ENCODE assay signal across 25 cellular contexts in genomic region chr1:226571901-226572300, GRCh38.
"Had no signal": no experiment of that assay in that cellular context is flagged by ENCODE, and none has a peak within 500 bp of the region (broad histone marks: within the 10 kb centered on the region; RNA-seq: fewer than 3 reads in every experiment).

No MANE protein-coding gene starts in this region.

- H3K27ac ChIP-seq: adrenal gland, body of pancreas, epithelial cell of prostate, esophagus squamous epithelium, stomach, thyroid gland had no signal

- H3K36me3 ChIP-seq: adrenal gland, esophagus squamous epithelium, stomach, thyroid gland had no signal

- H3K9me3 ChIP-seq: adrenal gland, body of pancreas, esophagus squamous epithelium, mucosa of descending colon, stomach, thyroid gland had no signal

- H3K27me3 ChIP-seq: adrenal gland, body of pancreas, esophagus squamous epithelium, stomach, thyroid gland had no signal

- H3K4me3 ChIP-seq: adrenal gland, body of pancreas, esophagus squamous epithelium, mucosa of descending colon, stomach, thyroid gland had no signal

- H3K4me1 ChIP-seq: adrenal gland, body of pancreas, thyroid gland had no signal

- ATAC-seq: activated T-cell treated with anti-CD3 and anti-CD28 coated beads, Interleukin-2, amount 50 U/mL, for 72 hours; body of pancreas; left ventricle myocardium superior; mucosa of descending colon; sciatic nerve; stimulated activated naive B cell treated with anti-CD40 and anti-IgM and Interleukin-4, amounts not matched to agents 10 μg/mL and 1 μg/mL and 100 μg/mL, for 72 hours had no signal

- DNase-seq: activated CD4-positive, alpha-beta T cell treated with anti-CD3 and anti-CD28 coated beads for 4 hours; activated CD4-positive, alpha-beta T cell treated with anti-CD3 and anti-CD28 coated beads, Interleukin-2, amount 50 U/mL, for 4 hours; activated CD4-positive, CD25-positive, alpha-beta regulatory T cell; activated effector memory CD4-positive, alpha-beta T cell treated with Interleukin-2 at 50 U/mL for 16 hours; activated naive CD4-positive, alpha-beta T cell treated with anti-CD3 and anti-CD28 coated beads for 36 hours; activated naive CD8-positive, alpha-beta T cell treated with anti-CD3 and anti-CD28 coated beads for 36 hours; activated T-cell treated with anti-CD3 and anti-CD28 coated beads for 4 hours; activated T-cell treated with anti-CD3 and anti-CD28 coated beads, Interleukin-2, amount 50 U/mL, for 72 hours; adrenal gland; body of pancreas; dermis blood vessel endothelial cell; effector CD4-positive, alpha-beta T cell; esophagus squamous epithelium; foreskin melanocyte; islet precursor cell; left ventricle myocardium superior; mucosa of descending colon; retina; small intestine; stimulated activated CD4-positive, alpha-beta T cell treated with anti-CD3 and anti-CD28 coated beads, Interleukin-2, amount 100 ng/mL, for 24 hours; stimulated activated naive B cell treated with anti-CD40 and anti-IgM and Interleukin-4, amounts not matched to agents 10 μg/mL and 1 μg/mL and 100 μg/mL, for 72 hours; stomach had no signal
